11 cellular contexts compared by ENCODE assay signal in the genomic region with DNA sequence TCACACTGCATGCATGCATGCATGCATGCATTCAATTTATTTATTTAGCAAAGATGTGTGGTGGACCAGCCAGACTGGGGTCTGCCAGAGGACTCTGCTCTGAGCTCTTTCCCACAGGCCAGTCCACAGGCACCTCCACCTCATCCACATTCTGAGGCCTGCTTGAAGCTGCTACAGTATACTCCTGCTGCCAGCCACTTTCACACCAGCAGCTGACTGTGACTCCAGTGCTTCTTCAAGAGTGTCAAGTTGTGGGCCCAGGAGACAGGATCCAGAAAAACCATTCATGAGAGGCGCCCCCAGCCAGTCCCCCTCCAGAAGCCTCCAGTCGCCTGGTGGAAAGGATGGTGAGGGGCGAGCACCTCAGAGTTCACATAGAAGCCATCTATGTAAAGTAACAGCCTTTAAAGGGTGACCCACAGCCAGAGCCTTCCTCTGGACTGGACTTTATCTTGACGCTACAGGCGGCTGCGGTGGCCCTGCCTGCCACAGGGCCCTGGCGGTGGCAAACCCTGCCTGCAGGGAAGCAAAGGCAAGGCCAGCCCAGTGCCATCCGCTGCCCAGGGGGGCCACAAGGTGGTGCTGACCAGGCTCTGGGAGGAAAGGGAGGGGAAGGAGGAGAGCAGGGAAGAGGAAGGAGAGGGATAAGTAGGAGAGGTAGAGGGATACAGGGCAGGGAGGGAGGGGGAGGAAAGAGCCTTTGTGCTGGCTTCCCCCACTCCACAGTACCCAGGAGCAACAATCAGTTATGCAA. TPM values are rescaled to one million over a fixed set of nuclear protein-coding genes. Genes with fewer than 3 reads are reported as not detected.
DNase-seq lines count a peak whose midpoint lies in the region; ATAC-seq and TF ChIP-seq lines count a peak whose summit lies in the region.
"Had no signal": no experiment of that assay in that cellular context is flagged by ENCODE, and none has a peak within 500 bp of the region (broad histone marks: within the 10 kb centered on the region; RNA-seq: fewer than 3 reads in every experiment).

No MANE protein-coding gene starts in this region.

- H3K27ac Mint-ChIP-seq in natural killer cell treated with Interleukin-12 subunit alpha and Interleukin-12 subunit beta and Interleukin-15 and Interleukin-18, amount 100 ng/mL, for 72 hours: peak overlapping the region; percentile 62 to 87

- H3K79me2 ChIP-seq in PC-3 (ENCODE audit: low read length): no peaks in the 10 kb centered on the region

- H3K4me3 Mint-ChIP-seq in natural killer cell treated with Interleukin-12 subunit alpha and Interleukin-12 subunit beta and Interleukin-15 and Interleukin-18, amount 100 ng/mL, for 72 hours: no peak overlapping the region

- H3K36me3 Mint-ChIP-seq in natural killer cell treated with Interleukin-12 subunit alpha and Interleukin-12 subunit beta and Interleukin-15 and Interleukin-18, amount 100 ng/mL, for 72 hours: no peaks in the 10 kb centered on the region

- peaks cover 78 to 83% of the 10 kb centered on the region in 2 donors for H3K4me1 Mint-ChIP-seq in natural killer cell treated with Interleukin-12 subunit alpha and Interleukin-12 subunit beta and Interleukin-15 and Interleukin-18, amount 100 ng/mL, for 72 hours (ENCODE audit: low read depth in 2 of 2)

- no peaks in the 10 kb centered on the region for H3K9me3 Mint-ChIP-seq in natural killer cell treated with Interleukin-12 subunit alpha and Interleukin-12 subunit beta and Interleukin-15 and Interleukin-18, amount 100 ng/mL, for 72 hours

- H3F3A ChIP-seq in PC-3 (ENCODE audit: low read length, unreplicated experiment): no peaks in the 10 kb centered on the region

- ATAC-seq in PC-3 (peak; percentile 11; the same call in 1 of the 2 replicates), Right ventricle myocardium superior (ENCODE audit: poor library complexity) (peak; percentile 42), GM18907 (IDR thresholded peaks at IDR 0.05; ENCODE audit: unreplicated experiment) (no peak)
- ATAC-seq in natural killer cell treated with Interleukin-12 subunit alpha and Interleukin-12 subunit beta and Interleukin-15 and Interleukin-18, amount 100 ng/mL, for 72 hours: no peak

- TF ChIP-seq CTCF in GM06990 (IDR thresholded peaks at IDR 0.05; ENCODE audit: insufficient read depth, low read length, poor library complexity, severe bottlenecking) (peak; percentile 10), PC-3 (conservative IDR thresholded peaks at IDR 0.05; ENCODE audit: low read depth, low read length) (no peak)

- H4K20me1 ChIP-seq in PC-3 (ENCODE audit: low read length): no peaks in the 10 kb centered on the region

- H3K27me3 ChIP-seq in GM06990 (replicated peaks; ENCODE audit: control insufficient read depth, insufficient read depth, low read length): no peaks in the 10 kb centered on the region
- H3K27me3 ChIP-seq in PC-3 (ENCODE audit: low read length): no peaks in the 10 kb centered on the region
- H3K27me3 ChIP-seq: BLaER1 had no signal

- peaks cover 10% of the 10 kb centered on the region for H3K4me1 ChIP-seq in PC-3 (ENCODE audit: insufficient read depth, low read length)

- H2AFZ ChIP-seq in PC-3 (ENCODE audit: low read length): no peak overlapping the region

- CTCF ChIA-PET in PC-3 (lab: Charles Lee): no interaction called here

- intact Hi-C loops in PC-3 (cut with micrococcal nuclease): no loop called here
- intact Hi-C loops in Right ventricle myocardium superior (cut with DNase I): no loop called here

- H3K36me3 ChIP-seq in GM06990 (ENCODE audit: control insufficient read depth, insufficient read depth, low read length) (peaks cover 3% of the 10 kb centered on the region), PC-3 (ENCODE audit: low read depth, low read length) (no peaks in the 10 kb centered on the region)

- no peaks in the 10 kb centered on the region for H3K27me3 Mint-ChIP-seq in natural killer cell treated with Interleukin-12 subunit alpha and Interleukin-12 subunit beta and Interleukin-15 and Interleukin-18, amount 100 ng/mL, for 72 hours

- POLR2A ChIA-PET in PC-3 (lab: Charles Lee; ENCODE audit: unreplicated experiment): no interaction called here

- no peak overlapping the region for H3K27ac ChIP-seq in PC-3 (ENCODE audit: low read length)
- H3K27ac ChIP-seq: BLaER1 had no signal

- BruUV-seq in PC-3 (replicated peaks; lab: Mats Ljungman, UMichigan): no TSS peak

- no peak overlapping the region for H3K9ac ChIP-seq in PC-3 (ENCODE audit: low read length)
- H3K9ac ChIP-seq: BLaER1 had no signal

- H3K4me3 ChIP-seq in GM06990 (replicated peaks; ENCODE audit: low read depth, low read length) (no peak overlapping the region), PC-3 (ENCODE audit: low read length) (no peak overlapping the region)
- H3K4me3 ChIP-seq: BLaER1 had no signal

- H3K4me2 ChIP-seq in PC-3 (ENCODE audit: low read length): no peak overlapping the region

- DNase-seq in GM06990 (ENCODE audit: extremely low read depth, insufficient read length): no peak
- DNase-seq in PC-3: no peak
- DNase-seq in Right ventricle myocardium superior: peak; percentile 58
- no peak for DNase-seq in natural killer cell treated with Interleukin-12 subunit alpha and Interleukin-12 subunit beta and Interleukin-15 and Interleukin-18, amount 100 ng/mL, for 72 hours (ENCODE audit: low spot score)
- DNase-seq in medulla oblongata (ENCODE audit: extremely low spot score): no peak
- no peak for DNase-seq in NCI-H1694 (lab: John Stamatoyannopoulos, UW)
- DNase-seq in NCI-H2029 treated with DMSO at 0.1 percent for 48 hours (lab: John Stamatoyannopoulos, UW): no peak
- DNase-seq: activated naive CD4-positive, alpha-beta T cell treated with Interleukin-2 at 50 U/mL for 16 hours; NCI-H524 treated with DMSO at 0.1 percent for 48 hours had no signal

- no peaks in the 10 kb centered on the region for H3K9me3 ChIP-seq in PC-3 (ENCODE audit: low read length)
- H3K9me3 ChIP-seq: BLaER1 had no signal

- H3K9me2 ChIP-seq in PC-3 (replicated peaks; ENCODE audit: low read length): no peaks in the 10 kb centered on the region

RNA-seq across cellular contexts. Expression of a gene that starts 30.7 kb away (rescaled TPM):
- 13.0 and 15.0 TPM in 2 replicates for total RNA-seq in PC-3 (2014; rRNA removed)
- 49.1 TPM for total RNA-seq in Right ventricle myocardium superior
- total RNA-seq in natural killer cell treated with Interleukin-12 subunit alpha and Interleukin-12 subunit beta and Interleukin-15 and Interleukin-18, amount 100 ng/mL, for 72 hours: 10 to 100 TPM; 59.0 to 92.1 TPM

Comparison
In these comparisons a context has a peak if more than half of its experiments do, and no peak if none do; other contexts are left out.
1. ATAC-seq: peak in PC-3 (single experiment) and Right ventricle myocardium superior (single experiment); none in natural killer cell treated with Interleukin-12 subunit alpha and Interleukin-12 subunit beta and Interleukin-15 and Interleukin-18, amount 100 ng/mL, for 72 hours (0 of 2) and GM18907 (single experiment).